27 cellular contexts compared by ENCODE assay signal in the genomic region with DNA sequence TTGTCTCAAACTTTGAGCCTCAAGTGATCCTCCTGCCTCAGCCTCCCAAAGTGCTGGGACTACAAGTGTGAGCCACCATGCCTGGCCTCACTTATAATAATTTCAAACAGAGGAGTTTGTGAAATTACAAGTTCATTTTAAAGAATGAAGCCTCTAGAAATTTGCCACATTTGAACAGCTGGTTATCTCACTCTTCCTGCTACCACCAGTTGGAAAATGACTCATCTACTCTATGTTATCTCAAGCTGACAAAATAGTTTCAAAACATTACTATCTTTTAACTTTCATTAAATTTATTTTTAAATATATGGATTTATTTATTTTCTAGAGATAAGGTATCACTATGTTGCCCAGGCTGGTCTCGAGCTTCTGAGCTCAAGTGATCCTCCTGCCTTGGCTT. TPM values are rescaled to one million over a fixed set of nuclear protein-coding genes. Genes with fewer than 3 reads are reported as not detected.
"Had no signal": no experiment of that assay in that cellular context is flagged by ENCODE, and none has a peak within 500 bp of the region (broad histone marks: within the 10 kb centered on the region; RNA-seq: fewer than 3 reads in every experiment).

No MANE protein-coding gene starts in this region.

- DNase-seq: effector CD4-positive, alpha-beta T cell; foreskin keratinocyte; left colon; left ventricle myocardium superior; mesenchymal stem cell; midbrain; naive thymus-derived CD4-positive, alpha-beta T cell; nephron progenitor cell; psoas muscle; retina; right lobe of liver; stimulated activated CD4-positive, alpha-beta T cell treated with anti-CD3 and anti-CD28 coated beads, Interleukin-2, amount 100 ng/mL, for 24 hours; stimulated activated CD4-positive, alpha-beta T cell treated with anti-CD3 and anti-CD28 coated beads, Interleukin-4, amount 100 ng/mL, for 4 hours; stimulated activated naive B cell treated with anti-CD40 and anti-IgM and Interleukin-4, amounts not matched to agents 10 μg/mL and 1 μg/mL and 100 μg/mL, for 72 hours; stimulated activated naive CD8-positive, alpha-beta T cell treated with anti-CD3 and anti-CD28 coated beads, Interleukin-15, amount 100 ng/mL, for 72 hours; transverse colon had no signal

- H3K4me1 Mint-ChIP-seq: nephron progenitor cell; stimulated activated naive CD8-positive, alpha-beta T cell treated with anti-CD3 and anti-CD28 coated beads, Interleukin-15, amount 100 ng/mL, for 72 hours had no signal

- H3K36me3 Mint-ChIP-seq: naive thymus-derived CD4-positive, alpha-beta T cell; stimulated activated naive B cell treated with anti-CD40 and anti-IgM and Interleukin-4, amounts not matched to agents 10 μg/mL and 1 μg/mL and 100 μg/mL, for 72 hours had no signal

- H3K27ac Mint-ChIP-seq: naive thymus-derived CD4-positive, alpha-beta T cell; nephron progenitor cell; stimulated activated naive B cell treated with anti-CD40 and anti-IgM and Interleukin-4, amounts not matched to agents 10 μg/mL and 1 μg/mL and 100 μg/mL, for 72 hours; stimulated activated naive CD8-positive, alpha-beta T cell treated with anti-CD3 and anti-CD28 coated beads, Interleukin-15, amount 100 ng/mL, for 72 hours had no signal

- H3K27me3 Mint-ChIP-seq: stimulated activated naive CD8-positive, alpha-beta T cell treated with anti-CD3 and anti-CD28 coated beads, Interleukin-15, amount 100 ng/mL, for 72 hours had no signal

- H3K9me3 Mint-ChIP-seq: naive thymus-derived CD4-positive, alpha-beta T cell; nephron progenitor cell; stimulated activated naive B cell treated with anti-CD40 and anti-IgM and Interleukin-4, amounts not matched to agents 10 μg/mL and 1 μg/mL and 100 μg/mL, for 72 hours; stimulated activated naive CD8-positive, alpha-beta T cell treated with anti-CD3 and anti-CD28 coated beads, Interleukin-15, amount 100 ng/mL, for 72 hours had no signal

- H3K4me3 Mint-ChIP-seq: naive thymus-derived CD4-positive, alpha-beta T cell; nephron progenitor cell; stimulated activated naive B cell treated with anti-CD40 and anti-IgM and Interleukin-4, amounts not matched to agents 10 μg/mL and 1 μg/mL and 100 μg/mL, for 72 hours; stimulated activated naive CD8-positive, alpha-beta T cell treated with anti-CD3 and anti-CD28 coated beads, Interleukin-15, amount 100 ng/mL, for 72 hours had no signal

- ATAC-seq: esophagus mucosa; foreskin keratinocyte; left ventricle myocardium superior; naive thymus-derived CD4-positive, alpha-beta T cell; psoas muscle; right lobe of liver; stimulated activated naive B cell treated with anti-CD40 and anti-IgM and Interleukin-4, amounts not matched to agents 10 μg/mL and 1 μg/mL and 100 μg/mL, for 72 hours; stimulated activated naive CD8-positive, alpha-beta T cell treated with anti-CD3 and anti-CD28 coated beads, Interleukin-15, amount 100 ng/mL, for 72 hours had no signal

RNA-seq across cellular contexts. Expression of gene MYH13, which starts 47.8 kb away (rescaled TPM):
- total RNA-seq: cerebellum; dermis microvascular lymphatic vessel endothelial cell; fibroblast of lung; foreskin keratinocyte; kidney epithelial cell; left ventricle myocardium superior; lung; naive thymus-derived CD4-positive, alpha-beta T cell; osteoblast; right lobe of liver; subcutaneous adipose tissue; thoracic aorta; ureter had no signal
- polyA plus RNA-seq: fibroblast of lung; foreskin keratinocyte; hepatocyte; naive thymus-derived CD4-positive, alpha-beta T cell had no signal
